ENCODE assay signal across 25 cellular contexts in the genomic region with DNA sequence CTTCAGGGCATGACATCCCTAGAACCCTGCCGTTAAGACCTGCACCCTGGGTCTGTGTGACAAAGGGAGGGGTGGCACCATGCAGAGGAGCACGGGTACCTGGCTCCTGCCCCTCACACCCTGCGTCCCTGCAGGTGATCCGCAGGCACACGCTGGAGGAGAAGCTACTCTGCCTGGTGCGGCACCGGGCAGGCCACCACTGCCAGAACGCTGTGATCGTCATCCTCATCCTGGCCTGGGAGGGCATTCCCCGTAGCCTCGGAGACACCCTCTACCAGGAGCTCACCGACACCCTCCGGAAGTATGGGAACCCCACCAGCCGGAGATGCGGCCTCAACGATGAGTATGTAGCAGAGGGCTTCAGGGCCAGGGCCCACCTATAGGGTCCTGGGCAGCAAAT.
DNase-seq lines count a peak whose midpoint lies in the region; ATAC-seq, FAIRE-seq and TF ChIP-seq lines count a peak whose summit lies in the region.
"Had no signal": no experiment of that assay in that cellular context is flagged by ENCODE, and none has a peak within 500 bp of the region (broad histone marks: within the 10 kb centered on the region; RNA-seq: fewer than 3 reads in every experiment).

No MANE protein-coding gene starts in this region.

- 97% methylated on average over 15 of the region's 16 CpGs for WGBS in HepG2 (ENCODE audit: low lambda C conversion rate)
- 100% methylated on average over 1 of the region's 16 CpGs for WGBS in right lobe of liver (ENCODE audit: insufficient coverage, low coverage, low lambda C conversion rate, missing lambda C conversion rate)

- CTCF ChIA-PET in activated CD8-positive, alpha-beta memory T cell treated with anti-CD3 and anti-CD28 coated beads, Interleukin-2, amount 10 ng/mL, durations not matched to agents 7 days and 5 days (lab: Charles Lee) = no interaction called here
- CTCF ChIA-PET in HepG2 (lab: Yijun Ruan, JAX; ENCODE audit: low intra/inter-chr PET ratio, low total read pairs) = no interaction called here

- no peaks in the 10 kb centered on the region for H3K27me3 Mint-ChIP-seq in activated CD8-positive, alpha-beta memory T cell treated with anti-CD3 and anti-CD28 coated beads, Interleukin-2, amount 10 ng/mL, durations not matched to agents 7 days and 5 days
- H3K27me3 Mint-ChIP-seq in osteocyte (ENCODE audit: unreplicated experiment) (no peaks in the 10 kb centered on the region), type B pancreatic cell (no peaks in the 10 kb centered on the region)
- H3K27me3 Mint-ChIP-seq: B cell; CD4-positive, alpha-beta T cell had no signal

- H3K27ac ChIP-seq in HepG2 (ENCODE audit: extremely low read length, insufficient read depth, low read length) (no peak overlapping the region), right lobe of liver (no peak overlapping the region)
- H3K27ac ChIP-seq: 22Rv1, BLaER1, C4-2B had no signal

- no peak overlapping the region for H3K4me2 ChIP-seq in HepG2 (ENCODE audit: low read depth, low read length)
- H3K4me2 ChIP-seq: BLaER1 had no signal

- H3K4me1 ChIP-seq in HepG2 (ENCODE audit: insufficient read depth, low read length) (no peaks in the 10 kb centered on the region), right lobe of liver (no peaks in the 10 kb centered on the region)
- H3K4me1 ChIP-seq: BLaER1, HAP-1 had no signal

- intact Hi-C loops in HepG2 (cut with micrococcal nuclease; ENCODE audit: unreplicated experiment) (no loop called here), right lobe of liver (cut with DNase I) (no loop called here)

- POLR2A ChIA-PET in HepG2 (lab: Yijun Ruan, JAX) = no interaction called here

- no peaks in the 10 kb centered on the region for H3K9me3 Mint-ChIP-seq in activated CD8-positive, alpha-beta memory T cell treated with anti-CD3 and anti-CD28 coated beads, Interleukin-2, amount 10 ng/mL, durations not matched to agents 7 days and 5 days (ENCODE audit: low read depth)
- no peaks in the 10 kb centered on the region for H3K9me3 Mint-ChIP-seq in osteocyte (ENCODE audit: unreplicated experiment)
- no peaks in the 10 kb centered on the region for H3K9me3 Mint-ChIP-seq in type B pancreatic cell
- H3K9me3 Mint-ChIP-seq: CD4-positive, alpha-beta T cell; CD8-positive, alpha-beta memory T cell had no signal

- no peak for TF ChIP-seq POLR2A in HepG2 (IDR thresholded peaks at IDR 0.05; ENCODE audit: insufficient read depth in 1 of 2, low read depth in 2 of 2, low read length in 2 of 2)
- no peak for TF ChIP-seq POLR2A in right lobe of liver (IDR thresholded peaks at IDR 0.05)

- no peak for FAIRE-seq in HepG2 (lab: Jason Lieb, UNC)
- FAIRE-seq: A204.1, GM12891, GM18507, H54 had no signal

- TF ChIP-seq EP300 in HepG2 (IDR thresholded peaks at IDR 0.05; ENCODE audit: low read depth in 2 of 2, low read length in 2 of 2) = no peak
- no peak for TF ChIP-seq EP300 in HepG2 (CRISPR knock-in tag; IDR thresholded peaks at IDR 0.05; ENCODE audit: borderline replicate concordance)

- no peak overlapping the region for H3K9ac ChIP-seq in HepG2 (ENCODE audit: insufficient read depth, low read depth, low read length)
- H3K9ac ChIP-seq: BLaER1 had no signal

- no peaks in the 10 kb centered on the region for H3K27me3 ChIP-seq in HepG2 (ENCODE audit: control insufficient read depth in 1 of 2, insufficient read depth in 2 of 2, low read length in 2 of 2)
- H3K27me3 ChIP-seq in right lobe of liver = no peaks in the 10 kb centered on the region
- H3K27me3 ChIP-seq: BLaER1 had no signal

- TF ChIP-seq CTCF in HepG2 (CRISPR knock-in tag; IDR thresholded peaks at IDR 0.05) (no peak), right lobe of liver (IDR thresholded peaks at IDR 0.05) (no peak), osteocyte (IDR thresholded peaks at IDR 0.05) (no peak), type B pancreatic cell (conservative IDR thresholded peaks at IDR 0.05) (no peak)

- TF ChIP-seq RAD21 in HepG2 (CRISPR knock-in tag; IDR thresholded peaks at IDR 0.05) = no peak

- no peaks in the 10 kb centered on the region for H3K79me2 ChIP-seq in HepG2 (ENCODE audit: insufficient read depth, low read length)

- H3K36me3 Mint-ChIP-seq in activated CD8-positive, alpha-beta memory T cell treated with anti-CD3 and anti-CD28 coated beads, Interleukin-2, amount 10 ng/mL, durations not matched to agents 7 days and 5 days = peaks cover 2% of the 10 kb centered on the region
- H3K36me3 Mint-ChIP-seq in osteocyte (ENCODE audit: unreplicated experiment) (peaks cover 41% of the 10 kb centered on the region), type B pancreatic cell (peaks cover 23% of the 10 kb centered on the region)

- no peaks in the 10 kb centered on the region for H3K9me3 ChIP-seq in HepG2 (ENCODE audit: low read length)
- no peaks in the 10 kb centered on the region for H3K9me3 ChIP-seq in right lobe of liver
- H3K9me3 ChIP-seq: BLaER1, HAP-1 had no signal

- peak; percentile 27 for DNase-seq in activated CD8-positive, alpha-beta memory T cell treated with anti-CD3 and anti-CD28 coated beads, Interleukin-2, amount 10 ng/mL, durations not matched to agents 7 days and 5 days
- DNase-seq in activated CD8-positive, alpha-beta memory T cell treated with anti-CD3 and anti-CD28 coated beads for 24 hours = no peak
- DNase-seq in HepG2 (ENCODE audit: low spot score) = no peak
- DNase-seq in right lobe of liver = no peak
- DNase-seq in osteocyte (ENCODE audit: extremely low spot score, unreplicated experiment) = peak; percentile 62
- peak; percentile 64 for DNase-seq in type B pancreatic cell (ENCODE audit: extremely low spot score, unreplicated experiment)
- no peak for DNase-seq in OCI-M1 (lab: John Stamatoyannopoulos, UW)
- DNase-seq in occipital lobe (lab: John Stamatoyannopoulos, UW) = no peak
- DNase-seq: Calu3; CD4-positive, alpha-beta T cell; CD8-positive, alpha-beta memory T cell; COR-L47; DMS53; DMS79 treated with DMSO at 0.1 percent for 48 hours; GF-D8; GOT3 had no signal

- no peak overlapping the region for H3K4me3 Mint-ChIP-seq in activated CD8-positive, alpha-beta memory T cell treated with anti-CD3 and anti-CD28 coated beads, Interleukin-2, amount 10 ng/mL, durations not matched to agents 7 days and 5 days
- H3K4me3 Mint-ChIP-seq in osteocyte (ENCODE audit: unreplicated experiment) (no peak overlapping the region), type B pancreatic cell (no peak overlapping the region)
- H3K4me3 Mint-ChIP-seq: B cell; CD4-positive, alpha-beta T cell; CD8-positive, alpha-beta memory T cell had no signal

- peaks cover 25 to 67% of the 10 kb centered on the region in 2 experiments; a peak in 4 of 5 replicates for H3K36me3 ChIP-seq in HepG2 (replicated peaks in 1 of 2; ENCODE audit: control insufficient read depth in 1 of 2, insufficient read depth in 2 of 2, low read length in 2 of 2)
- H3K36me3 ChIP-seq in right lobe of liver = peaks cover 0 to 53% (median 15%) of the 10 kb centered on the region in 4 donors

- H2AFZ ChIP-seq in HepG2 (ENCODE audit: low read length) = no peak overlapping the region

- in situ Hi-C loops in HepG2 (cut with HindIII; ENCODE audit: extremely low pct_ligation_motif_present, low pct_unique_long_range_greater_than_20kb) = no loop called here

- ATAC-seq in activated CD8-positive, alpha-beta memory T cell treated with anti-CD3 and anti-CD28 coated beads, Interleukin-2, amount 10 ng/mL, durations not matched to agents 7 days and 5 days = no peak
- ATAC-seq in HepG2 (no peak), right lobe of liver (no peak)

- no peaks in the 10 kb centered on the region for H4K20me1 ChIP-seq in HepG2 (ENCODE audit: insufficient read depth, low read length)

- H3K4me3 ChIP-seq in HepG2 (replicated peaks in 1 of 3; ENCODE audit: insufficient read depth in 1 of 3, low read depth in 2 of 3, low read length in 3 of 3) = no peak overlapping the region
- H3K4me3 ChIP-seq in right lobe of liver = no peak overlapping the region
- H3K4me3 ChIP-seq: BLaER1, HAP-1 had no signal

- no peaks in the 10 kb centered on the region for H3K4me1 Mint-ChIP-seq in activated CD8-positive, alpha-beta memory T cell treated with anti-CD3 and anti-CD28 coated beads, Interleukin-2, amount 10 ng/mL, durations not matched to agents 7 days and 5 days
- H3K4me1 Mint-ChIP-seq in osteocyte (ENCODE audit: unreplicated experiment) = peaks cover 20% of the 10 kb centered on the region
- no peaks in the 10 kb centered on the region for H3K4me1 Mint-ChIP-seq in type B pancreatic cell (ENCODE audit: unreplicated experiment)
- H3K4me1 Mint-ChIP-seq: B cell had no signal

- H3K27ac Mint-ChIP-seq in activated CD8-positive, alpha-beta memory T cell treated with anti-CD3 and anti-CD28 coated beads, Interleukin-2, amount 10 ng/mL, durations not matched to agents 7 days and 5 days = no peak overlapping the region
- H3K27ac Mint-ChIP-seq in osteocyte (ENCODE audit: unreplicated experiment) = no peak overlapping the region
- peak overlapping the region; percentile 72 for H3K27ac Mint-ChIP-seq in type B pancreatic cell
- H3K27ac Mint-ChIP-seq: B cell had no signal

- no TSS peak for BruUV-seq in HepG2 (replicated peaks; lab: Mats Ljungman, UMichigan)

TF ChIP-seq in HepG2, 621 proteins besides CTCF, POLR2A, EP300 and RAD21:
- TF ChIP-seq ZNF768 (CRISPR knock-in tag; IDR thresholded peaks at IDR 0.05) (peak; percentile 14; the same call in 1 of the 2 replicates), ZNF282 (IDR thresholded peaks at IDR 0.05; ENCODE audit: partially characterized antibody) (no peak), ZNF788 (CRISPR knock-in tag; IDR thresholded peaks at IDR 0.05; ENCODE audit: borderline replicate concordance) (no peak)

Comparison
In these comparisons a context has a peak if more than half of its experiments do, and no peak if none do; other contexts are left out.
1. DNase-seq: peak in activated CD8-positive, alpha-beta memory T cell treated with anti-CD3 and anti-CD28 coated beads, Interleukin-2, amount 10 ng/mL, durations not matched to agents 7 days and 5 days (single experiment), osteocyte (single experiment) and type B pancreatic cell (single experiment); none in activated CD8-positive, alpha-beta memory T cell treated with anti-CD3 and anti-CD28 coated beads for 24 hours (single experiment), HepG2 (single experiment), right lobe of liver (0 of 3), OCI-M1 (single experiment) and occipital lobe (single experiment).